17 cellular contexts compared by ENCODE assay signal in the genomic region with DNA sequence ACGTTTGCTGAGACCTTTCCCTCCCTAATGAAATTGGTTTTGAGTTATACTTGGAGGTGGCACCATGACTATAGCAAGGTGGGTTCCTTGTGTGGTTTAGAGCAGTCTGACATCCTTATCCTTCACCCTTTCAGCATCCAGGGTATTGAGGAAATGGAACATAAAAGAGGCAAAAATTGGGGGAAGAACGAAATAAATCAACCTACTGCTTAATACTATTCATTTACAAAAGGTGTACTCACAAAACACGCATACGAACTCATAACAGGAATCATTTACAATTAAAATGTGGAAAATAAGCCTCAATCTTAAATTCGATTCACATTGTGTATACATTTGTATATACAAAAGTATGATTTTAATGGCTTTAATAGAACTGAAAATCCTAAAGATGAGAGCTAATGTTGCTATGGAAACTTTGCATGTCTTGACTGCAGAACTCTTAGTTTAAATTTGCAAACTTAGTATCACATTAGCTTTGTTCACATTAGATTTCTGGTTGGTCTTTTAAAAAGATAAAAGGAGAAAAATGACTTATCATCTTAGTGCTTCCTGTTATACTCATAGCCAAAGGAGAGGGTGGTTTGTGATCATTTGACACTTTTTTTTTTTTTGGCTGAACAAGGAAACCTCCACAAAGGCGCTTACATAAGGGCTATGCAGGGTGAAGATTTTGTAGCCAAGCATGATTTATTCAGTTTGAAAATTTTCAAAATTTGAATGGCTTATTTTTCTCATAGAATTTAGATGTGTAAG.
A peak's percentile ranks its signal among the peaks of the same experiment; 100 is the strongest.
DNase-seq lines count a peak whose midpoint lies in the region; ATAC-seq and TF ChIP-seq lines count a peak whose summit lies in the region.
"Had no signal": no experiment of that assay in that cellular context is flagged by ENCODE, and none has a peak within 500 bp of the region (broad histone marks: within the 10 kb centered on the region; RNA-seq: fewer than 3 reads in every experiment).

No MANE protein-coding gene starts in this region.

- peaks cover 8% of the 10 kb centered on the region for H3K4me1 ChIP-seq in osteoblast (ENCODE audit: insufficient read depth, low read length)

- no peaks in the 10 kb centered on the region for H3K79me2 ChIP-seq in osteoblast (ENCODE audit: insufficient read depth, low read length)

- H3K4me2 ChIP-seq in osteoblast (ENCODE audit: insufficient read depth, low read length): peak overlapping the region; percentile 84

- TF ChIP-seq CTCF in osteoblast (IDR thresholded peaks at IDR 0.05; ENCODE audit: extremely low read depth, low read depth, low read length): no peak

- DNase-seq in SK-N-MC (ENCODE audit: low read depth, low spot score): no peak
- DNase-seq in caudate nucleus (lab: John Stamatoyannopoulos, UW): peak in 2 of 61 donors; percentile 24 to 46
- DNase-seq in osteoblast (ENCODE audit: insufficient read length, low spot score, missing footprints): no peak
- DNase-seq in NCI-H1048 (lab: John Stamatoyannopoulos, UW): no peak
- no peak for DNase-seq in mucosa of gallbladder (ENCODE audit: low spot score)
- no peak for DNase-seq in NCI-H510A treated with DMSO at 0.1 percent for 48 hours (lab: John Stamatoyannopoulos, UW)
- DNase-seq: aorta; COR-L47; effector memory CD4-positive, alpha-beta T cell; kidney; NCI-H1105 treated with DMSO at 0.1 percent for 48 hours; NCI-H524; right cardiac atrium had no signal

- 0 out of 2 replicates have a peak overlapping the region, but pooled peaks have one; percentile 26 for H3K27ac ChIP-seq in SK-N-MC
- peak overlapping the region; percentile 63 for H3K27ac ChIP-seq in caudate nucleus (ENCODE audit: low read depth, low read length)
- H3K27ac ChIP-seq in osteoblast (ENCODE audit: low read depth, low read length): no peak overlapping the region
- H3K27ac ChIP-seq: RWPE1 had no signal

- peak overlapping the region; percentile 96 for H2AFZ ChIP-seq in osteoblast (ENCODE audit: low read length)

- peak overlapping the region; percentile 57; the same call in 1 of the 2 replicates for H3K4me3 ChIP-seq in GM08714 (ENCODE audit: low read length)
- H3K4me3 ChIP-seq in SK-N-MC: no peak overlapping the region
- peak overlapping the region; percentile 64 for H3K4me3 ChIP-seq in osteoblast (ENCODE audit: insufficient read depth, low read length)

- no peaks in the 10 kb centered on the region for H3K9me3 ChIP-seq in SK-N-MC (ENCODE audit: low read depth, low read length)
- no peaks in the 10 kb centered on the region for H3K9me3 ChIP-seq in osteoblast (ENCODE audit: low read depth, low read length)
- H3K9me3 ChIP-seq: gastroesophageal sphincter had no signal

- no peaks in the 10 kb centered on the region for H3K27me3 ChIP-seq in osteoblast (ENCODE audit: insufficient read depth, low read length)
- H3K27me3 ChIP-seq: gastroesophageal sphincter had no signal

- no peak overlapping the region for H3K9ac ChIP-seq in SK-N-MC (ENCODE audit: insufficient read length)

- H3K36me3 ChIP-seq in SK-N-MC (ENCODE audit: insufficient read depth, low read length) (no peaks in the 10 kb centered on the region), osteoblast (ENCODE audit: insufficient read depth, low read length) (no peaks in the 10 kb centered on the region)
- H3K36me3 ChIP-seq: gastroesophageal sphincter had no signal

- H4K20me1 ChIP-seq in osteoblast (ENCODE audit: insufficient read depth, low read length): no peaks in the 10 kb centered on the region

- no peak for ATAC-seq in HG02973 (IDR thresholded peaks at IDR 0.05; ENCODE audit: unreplicated experiment)
- ATAC-seq: gastroesophageal sphincter had no signal
